Comparison of ENCODE assay signal across 17 cellular contexts in the genomic region with DNA sequence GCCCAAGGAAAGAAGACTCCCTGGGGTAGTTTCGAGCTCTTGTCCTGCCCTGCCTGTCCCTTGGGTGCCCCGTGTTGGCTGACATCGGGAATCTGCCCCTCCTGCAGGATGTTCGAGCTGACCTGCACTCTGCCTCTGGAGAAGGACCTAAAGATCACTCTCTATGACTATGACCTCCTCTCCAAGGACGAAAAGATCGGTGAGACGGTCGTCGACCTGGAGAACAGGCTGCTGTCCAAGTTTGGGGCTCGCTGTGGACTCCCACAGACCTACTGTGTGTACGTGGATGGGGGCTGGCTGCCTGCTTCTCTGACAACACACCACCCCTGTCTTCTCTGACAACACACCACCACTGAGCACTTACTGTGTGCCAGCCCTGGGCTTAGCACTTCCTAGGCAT.
DNase-seq lines count a peak whose midpoint lies in the region; FAIRE-seq and TF ChIP-seq lines count a peak whose summit lies in the region.
"Had no signal": no experiment of that assay in that cellular context is flagged by ENCODE, and none has a peak within 500 bp of the region (broad histone marks: within the 10 kb centered on the region; RNA-seq: fewer than 3 reads in every experiment).

No MANE protein-coding gene starts in this region.

- no peaks in the 10 kb centered on the region for H4K20me1 ChIP-seq in osteoblast (ENCODE audit: insufficient read depth, low read length)

- H3K27me3 ChIP-seq in osteoblast (ENCODE audit: insufficient read depth, low read length): peaks cover 4% of the 10 kb centered on the region

- H3K4me2 ChIP-seq in osteoblast (ENCODE audit: insufficient read depth, low read length): no peak overlapping the region
- H3K4me2 ChIP-seq: GM23338 had no signal

- H3K4me3 ChIP-seq in osteoblast (ENCODE audit: insufficient read depth, low read length): no peak overlapping the region
- H3K4me3 ChIP-seq: GM23338 had no signal

- H3K4me3 Mint-ChIP-seq in type B pancreatic cell: no peak overlapping the region
- H3K4me3 Mint-ChIP-seq: B cell; CD4-positive, alpha-beta memory T cell; GM23338; HFFc6 had no signal

- H3K27ac ChIP-seq in osteoblast (ENCODE audit: low read depth, low read length): no peak overlapping the region

- no peaks in the 10 kb centered on the region for H3K9me3 ChIP-seq in osteoblast (ENCODE audit: low read depth, low read length)

- H3K27me3 Mint-ChIP-seq in type B pancreatic cell: no peaks in the 10 kb centered on the region
- H3K27me3 Mint-ChIP-seq: B cell had no signal

- no peaks in the 10 kb centered on the region for H3K4me1 ChIP-seq in osteoblast (ENCODE audit: insufficient read depth, low read length)

- H2AFZ ChIP-seq in osteoblast (ENCODE audit: low read length): no peak overlapping the region
- H2AFZ ChIP-seq: GM23338 had no signal

- TF ChIP-seq CTCF in osteoblast (IDR thresholded peaks at IDR 0.05; ENCODE audit: extremely low read depth, low read depth, low read length) (no peak), type B pancreatic cell (conservative IDR thresholded peaks at IDR 0.05) (no peak)

- H3K27ac Mint-ChIP-seq in type B pancreatic cell: no peak overlapping the region
- H3K27ac Mint-ChIP-seq: B cell; CD4-positive, alpha-beta memory T cell; GM23338; HFFc6 had no signal

- FAIRE-seq in HTR-8/SVneo (lab: Jason Lieb, UNC): peak; percentile 62
- FAIRE-seq in frontal cortex (lab: Jason Lieb, UNC): no peak
- FAIRE-seq: A204.1, G401.6, GM12891 had no signal

- H3K79me2 ChIP-seq in osteoblast (ENCODE audit: insufficient read depth, low read length): no peaks in the 10 kb centered on the region

- peaks cover 2% of the 10 kb centered on the region for H3K9me3 Mint-ChIP-seq in type B pancreatic cell

- H3K36me3 ChIP-seq in osteoblast (ENCODE audit: insufficient read depth, low read length): no peaks in the 10 kb centered on the region

- in situ Hi-C loops in G401 (cut with HindIII; ENCODE audit: low sequenced_read_pairs): no loop called here

- no peak for DNase-seq in HTR-8/SVneo (ENCODE audit: insufficient read length, low spot score)
- peak; percentile 43 for DNase-seq in islet precursor cell
- DNase-seq in osteoblast (ENCODE audit: insufficient read length, low spot score, missing footprints): peak; percentile 31
- peak; percentile 53 for DNase-seq in type B pancreatic cell (ENCODE audit: extremely low spot score, unreplicated experiment)
- no peak for DNase-seq in ecto neural progenitor cell (ENCODE audit: low spot score)
- no peak for DNase-seq in G401 (ENCODE audit: low spot score)
- DNase-seq in frontal cortex (ENCODE audit: low spot score in 2 of 2): no peak
- DNase-seq: C1 segment of cervical spinal cord; CD4-positive, alpha-beta memory T cell; DMS79; H7; HFFc6 had no signal

- H3K4me1 Mint-ChIP-seq in type B pancreatic cell (ENCODE audit: unreplicated experiment): peaks cover 6% of the 10 kb centered on the region
- H3K4me1 Mint-ChIP-seq: B cell; CD4-positive, alpha-beta memory T cell; GM23338 had no signal

- H3K36me3 Mint-ChIP-seq in type B pancreatic cell: no peaks in the 10 kb centered on the region
- H3K36me3 Mint-ChIP-seq: CD4-positive, alpha-beta memory T cell had no signal

Comparison
In these comparisons a context has a peak if more than half of its experiments do, and no peak if none do; other contexts are left out.
1. DNase-seq: peak in islet precursor cell (single experiment), osteoblast (single experiment) and type B pancreatic cell (single experiment); none in HTR-8/SVneo (single experiment), ecto neural progenitor cell (single experiment), G401 (single experiment) and frontal cortex (0 of 2).